21 cellular contexts compared by ENCODE assay signal in genomic region chr1:21514245-21514644, GRCh38. TPM values are rescaled to one million over a fixed set of nuclear protein-coding genes. Genes with fewer than 3 reads are reported as not detected.
DNase-seq lines count a peak whose midpoint lies in the region; ATAC-seq lines count a peak whose summit lies in the region.
"Had no signal": no experiment of that assay in that cellular context is flagged by ENCODE, and none has a peak within 500 bp of the region (broad histone marks: within the 10 kb centered on the region; RNA-seq: fewer than 3 reads in every experiment).

No MANE protein-coding gene starts in this region.

- H3K27ac Mint-ChIP-seq in activated CD8-positive, alpha-beta memory T cell treated with anti-CD3 and anti-CD28 coated beads, Interleukin-2, amount 10 ng/mL, durations not matched to agents 7 days and 5 days: no peak overlapping the region
- no peak overlapping the region for H3K27ac Mint-ChIP-seq in stimulated activated naive B cell treated with anti-CD40 and anti-IgM and Interleukin-4, amounts not matched to agents 10 μg/mL and 1 μg/mL and 100 μg/mL, for 72 hours
- H3K27ac Mint-ChIP-seq in activated CD4-positive, alpha-beta memory T cell treated with anti-CD3 and anti-CD28 coated beads for 36 hours: no peak overlapping the region
- H3K27ac Mint-ChIP-seq: nephron, type B pancreatic cell had no signal

- POLR2A ChIA-PET in activated CD4-positive, alpha-beta memory T cell treated with anti-CD3 and anti-CD28 coated beads for 36 hours (lab: Charles Lee): no interaction called here

- intact Hi-C loops in activated CD4-positive, alpha-beta memory T cell treated with anti-CD3 and anti-CD28 coated beads for 36 hours (cut with micrococcal nuclease): no loop called here

- in situ Hi-C loops in G401 (cut with HindIII; ENCODE audit: low sequenced_read_pairs): no loop called here

- peaks cover 3% of the 10 kb centered on the region for H3K4me1 Mint-ChIP-seq in activated CD8-positive, alpha-beta memory T cell treated with anti-CD3 and anti-CD28 coated beads, Interleukin-2, amount 10 ng/mL, durations not matched to agents 7 days and 5 days
- peaks cover 39 to 58% of the 10 kb centered on the region in 2 donors for H3K4me1 Mint-ChIP-seq in stimulated activated naive B cell treated with anti-CD40 and anti-IgM and Interleukin-4, amounts not matched to agents 10 μg/mL and 1 μg/mL and 100 μg/mL, for 72 hours
- H3K4me1 Mint-ChIP-seq in activated CD4-positive, alpha-beta memory T cell treated with anti-CD3 and anti-CD28 coated beads for 36 hours (ENCODE audit: low read depth): no peaks in the 10 kb centered on the region

- no peaks in the 10 kb centered on the region for H3K36me3 Mint-ChIP-seq in activated CD8-positive, alpha-beta memory T cell treated with anti-CD3 and anti-CD28 coated beads, Interleukin-2, amount 10 ng/mL, durations not matched to agents 7 days and 5 days
- H3K36me3 Mint-ChIP-seq in stimulated activated naive B cell treated with anti-CD40 and anti-IgM and Interleukin-4, amounts not matched to agents 10 μg/mL and 1 μg/mL and 100 μg/mL, for 72 hours: no peaks in the 10 kb centered on the region
- no peaks in the 10 kb centered on the region for H3K36me3 Mint-ChIP-seq in activated CD4-positive, alpha-beta memory T cell treated with anti-CD3 and anti-CD28 coated beads for 36 hours
- H3K36me3 Mint-ChIP-seq: type B pancreatic cell had no signal

- DNase-seq in activated CD8-positive, alpha-beta memory T cell treated with anti-CD3 and anti-CD28 coated beads, Interleukin-2, amount 10 ng/mL, durations not matched to agents 7 days and 5 days: no peak
- DNase-seq in activated CD8-positive, alpha-beta memory T cell treated with anti-CD3 and anti-CD28 coated beads for 24 hours: no peak
- peak; percentile 27 for DNase-seq in NCI-H510A (lab: John Stamatoyannopoulos, UW)
- no peak for DNase-seq in stimulated activated naive B cell treated with anti-CD40 and anti-IgM and Interleukin-4, amounts not matched to agents 10 μg/mL and 1 μg/mL and 100 μg/mL, for 72 hours
- DNase-seq in G401 (ENCODE audit: low spot score): no peak
- no peak for DNase-seq in activated CD4-positive, alpha-beta memory T cell treated with anti-CD3 and anti-CD28 coated beads for 36 hours
- no peak for DNase-seq in CD1c-positive myeloid dendritic cell (ENCODE audit: extremely low spot score)
- DNase-seq: activated T-cell treated with anti-CD3 and anti-CD28 coated beads for 4 hours, amygdala, DMS153, foreskin melanocyte, left cardiac atrium, MV-4-11, NCI-H524 treated with DMSO at 0.1 percent for 48 hours, small intestine had no signal

- no peaks in the 10 kb centered on the region for H3K9me3 Mint-ChIP-seq in activated CD8-positive, alpha-beta memory T cell treated with anti-CD3 and anti-CD28 coated beads, Interleukin-2, amount 10 ng/mL, durations not matched to agents 7 days and 5 days (ENCODE audit: low read depth)
- no peaks in the 10 kb centered on the region for H3K9me3 Mint-ChIP-seq in stimulated activated naive B cell treated with anti-CD40 and anti-IgM and Interleukin-4, amounts not matched to agents 10 μg/mL and 1 μg/mL and 100 μg/mL, for 72 hours
- no peaks in the 10 kb centered on the region for H3K9me3 Mint-ChIP-seq in activated CD4-positive, alpha-beta memory T cell treated with anti-CD3 and anti-CD28 coated beads for 36 hours
- H3K9me3 Mint-ChIP-seq: nephron, type B pancreatic cell had no signal

- CTCF ChIA-PET in activated CD8-positive, alpha-beta memory T cell treated with anti-CD3 and anti-CD28 coated beads, Interleukin-2, amount 10 ng/mL, durations not matched to agents 7 days and 5 days (lab: Charles Lee): no interaction called here
- CTCF ChIA-PET in activated CD4-positive, alpha-beta memory T cell treated with anti-CD3 and anti-CD28 coated beads for 36 hours (lab: Charles Lee): interaction anchor here (1.1 kb wide), 1 partner anchor 282 kb away, joined by 3 read pairs; no protein-coding TSS in a partner anchor

- peak; percentile 36 for ATAC-seq in activated CD8-positive, alpha-beta memory T cell treated with anti-CD3 and anti-CD28 coated beads, Interleukin-2, amount 10 ng/mL, durations not matched to agents 7 days and 5 days
- ATAC-seq in HG02852 (IDR thresholded peaks at IDR 0.05; ENCODE audit: unreplicated experiment): peak; percentile 77
- ATAC-seq in stimulated activated naive B cell treated with anti-CD40 and anti-IgM and Interleukin-4, amounts not matched to agents 10 μg/mL and 1 μg/mL and 100 μg/mL, for 72 hours (replicated peaks): peak; percentile 26 to 68
- ATAC-seq: A549, HCT116, left cardiac atrium, Right ventricle myocardium inferior had no signal

- H3K4me3 Mint-ChIP-seq in activated CD8-positive, alpha-beta memory T cell treated with anti-CD3 and anti-CD28 coated beads, Interleukin-2, amount 10 ng/mL, durations not matched to agents 7 days and 5 days: no peak overlapping the region
- no peak overlapping the region for H3K4me3 Mint-ChIP-seq in stimulated activated naive B cell treated with anti-CD40 and anti-IgM and Interleukin-4, amounts not matched to agents 10 μg/mL and 1 μg/mL and 100 μg/mL, for 72 hours
- no peak overlapping the region for H3K4me3 Mint-ChIP-seq in activated CD4-positive, alpha-beta memory T cell treated with anti-CD3 and anti-CD28 coated beads for 36 hours
- H3K4me3 Mint-ChIP-seq: nephron, type B pancreatic cell had no signal

- peaks cover 36% of the 10 kb centered on the region for H3K27me3 Mint-ChIP-seq in activated CD8-positive, alpha-beta memory T cell treated with anti-CD3 and anti-CD28 coated beads, Interleukin-2, amount 10 ng/mL, durations not matched to agents 7 days and 5 days
- H3K27me3 Mint-ChIP-seq in stimulated activated naive B cell treated with anti-CD40 and anti-IgM and Interleukin-4, amounts not matched to agents 10 μg/mL and 1 μg/mL and 100 μg/mL, for 72 hours: peaks cover 11 to 22% of the 10 kb centered on the region in 2 donors
- peaks cover 22% of the 10 kb centered on the region for H3K27me3 Mint-ChIP-seq in activated CD4-positive, alpha-beta memory T cell treated with anti-CD3 and anti-CD28 coated beads for 36 hours

RNA-seq across cellular contexts. Expression of gene ALPL, which starts 5.0 kb away (rescaled TPM):
- not detected for total RNA-seq in activated CD8-positive, alpha-beta memory T cell treated with anti-CD3 and anti-CD28 coated beads, Interleukin-2, amount 10 ng/mL, durations not matched to agents 7 days and 5 days
- total RNA-seq in G401 (2014; rRNA removed; shearing (Covaris generic)): 0.58 and 0.98 TPM in 2 replicates
- total RNA-seq in activated CD4-positive, alpha-beta memory T cell treated with anti-CD3 and anti-CD28 coated beads for 36 hours: not detected
